In the genomic region with DNA sequence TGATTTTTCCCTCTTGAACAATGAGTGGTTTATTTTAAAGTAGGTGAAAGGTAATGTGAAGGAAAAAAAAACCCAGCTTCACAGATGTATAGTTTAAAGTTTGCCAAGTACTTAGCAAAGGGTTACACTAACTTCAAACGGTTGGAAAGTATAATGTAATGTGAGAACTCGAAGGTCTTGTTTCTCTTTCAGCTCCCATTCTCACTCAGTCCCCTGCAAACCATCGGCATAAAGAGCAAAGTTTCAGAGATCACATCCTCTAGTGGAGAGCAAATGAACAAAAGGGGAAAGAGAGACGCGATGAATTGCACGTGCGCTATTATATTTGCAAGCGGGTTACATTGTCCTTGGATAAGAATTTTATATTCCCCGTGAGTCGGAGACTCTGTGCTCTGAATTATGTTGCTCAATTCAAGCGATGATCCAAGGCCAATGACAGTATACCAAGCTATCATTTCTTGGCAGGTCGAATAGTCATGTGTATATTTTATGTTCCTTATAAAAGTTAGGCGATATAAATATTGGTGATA, we compare ENCODE assay signal across 1 cellular context.
A peak's percentile ranks its signal among the peaks of the same experiment; 100 is the strongest.
TF ChIP-seq lines count a peak whose summit lies in the region.

No MANE protein-coding gene starts in this region.

TF ChIP-seq in HepG2, 621 proteins besides CTCF, POLR2A, EP300 and RAD21 (continued from another document and continues in another):
- TF ChIP-seq, protein P1, sequence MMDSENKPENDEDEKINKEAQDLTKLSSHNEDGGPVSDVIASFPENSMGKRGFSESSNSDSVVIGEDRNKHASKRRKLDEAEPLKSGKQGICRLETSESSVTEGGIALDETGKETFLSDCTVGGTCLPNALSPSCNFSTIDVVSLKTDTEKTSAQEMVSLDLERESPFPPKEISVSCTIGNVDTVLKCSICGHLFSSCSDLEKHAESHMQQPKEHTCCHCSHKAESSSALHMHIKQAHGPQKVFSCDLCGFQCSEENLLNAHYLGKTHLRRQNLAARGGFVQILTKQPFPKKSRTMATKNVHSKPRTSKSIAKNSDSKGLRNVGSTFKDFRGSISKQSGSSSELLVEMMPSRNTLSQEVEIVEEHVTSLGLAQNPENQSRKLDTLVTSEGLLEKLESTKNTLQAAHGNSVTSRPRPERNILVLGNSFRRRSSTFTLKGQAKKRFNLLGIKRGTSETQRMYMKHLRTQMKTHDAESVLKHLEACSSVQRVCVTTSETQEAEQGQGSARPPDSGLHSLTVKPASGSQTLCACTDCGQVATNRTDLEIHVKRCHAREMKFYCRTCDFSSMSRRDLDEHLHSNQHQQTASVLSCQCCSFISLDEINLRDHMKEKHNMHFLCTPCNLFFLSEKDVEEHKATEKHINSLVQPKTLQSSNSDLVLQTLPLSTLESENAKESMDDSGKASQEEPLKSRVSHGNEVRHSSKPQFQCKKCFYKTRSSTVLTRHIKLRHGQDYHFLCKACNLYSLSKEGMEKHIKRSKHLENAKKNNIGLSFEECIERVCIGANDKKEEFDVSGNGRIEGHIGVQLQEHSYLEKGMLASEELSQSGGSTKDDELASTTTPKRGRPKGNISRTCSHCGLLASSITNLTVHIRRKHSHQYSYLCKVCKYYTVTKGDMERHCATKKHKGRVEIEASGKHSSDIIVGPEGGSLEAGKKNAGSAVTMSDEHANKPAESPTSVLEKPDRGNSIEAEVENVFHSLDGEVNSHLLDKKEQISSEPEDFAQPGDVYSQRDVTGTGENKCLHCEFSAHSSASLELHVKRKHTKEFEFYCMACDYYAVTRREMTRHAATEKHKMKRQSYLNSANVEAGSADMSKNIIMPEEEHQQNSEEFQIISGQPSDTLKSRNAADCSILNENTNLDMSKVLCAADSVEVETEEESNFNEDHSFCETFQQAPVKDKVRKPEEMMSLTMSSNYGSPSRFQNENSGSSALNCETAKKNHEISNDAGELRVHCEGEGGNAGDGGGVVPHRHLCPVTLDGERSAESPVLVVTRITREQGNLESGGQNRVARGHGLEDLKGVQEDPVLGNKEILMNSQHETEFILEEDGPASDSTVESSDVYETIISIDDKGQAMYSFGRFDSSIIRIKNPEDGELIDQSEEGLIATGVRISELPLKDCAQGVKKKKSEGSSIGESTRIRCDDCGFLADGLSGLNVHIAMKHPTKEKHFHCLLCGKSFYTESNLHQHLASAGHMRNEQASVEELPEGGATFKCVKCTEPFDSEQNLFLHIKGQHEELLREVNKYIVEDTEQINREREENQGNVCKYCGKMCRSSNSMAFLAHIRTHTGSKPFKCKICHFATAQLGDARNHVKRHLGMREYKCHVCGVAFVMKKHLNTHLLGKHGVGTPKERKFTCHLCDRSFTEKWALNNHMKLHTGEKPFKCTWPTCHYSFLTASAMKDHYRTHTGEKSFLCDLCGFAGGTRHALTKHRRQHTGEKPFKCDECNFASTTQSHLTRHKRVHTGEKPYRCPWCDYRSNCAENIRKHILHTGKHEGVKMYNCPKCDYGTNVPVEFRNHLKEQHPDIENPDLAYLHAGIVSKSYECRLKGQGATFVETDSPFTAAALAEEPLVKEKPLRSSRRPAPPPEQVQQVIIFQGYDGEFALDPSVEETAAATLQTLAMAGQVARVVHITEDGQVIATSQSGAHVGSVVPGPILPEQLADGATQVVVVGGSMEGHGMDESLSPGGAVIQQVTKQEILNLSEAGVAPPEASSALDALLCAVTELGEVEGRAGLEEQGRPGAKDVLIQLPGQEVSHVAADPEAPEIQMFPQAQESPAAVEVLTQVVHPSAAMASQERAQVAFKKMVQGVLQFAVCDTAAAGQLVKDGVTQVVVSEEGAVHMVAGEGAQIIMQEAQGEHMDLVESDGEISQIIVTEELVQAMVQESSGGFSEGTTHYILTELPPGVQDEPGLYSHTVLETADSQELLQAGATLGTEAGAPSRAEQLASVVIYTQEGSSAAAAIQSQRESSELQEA (CRISPR knock-in tag; IDR thresholded peaks at IDR 0.05; ENCODE audit: not compliant biosample characterization): no peak
- TF ChIP-seq SMAD3 (CRISPR knock-in tag; IDR thresholded peaks at IDR 0.05) (0 out of 2 replicates have a peak, but pooled peaks have one; percentile 53), ZNF225 (CRISPR knock-in tag; IDR thresholded peaks at IDR 0.05) (no peak), ZNF260 (CRISPR knock-in tag; IDR thresholded peaks at IDR 0.05; ENCODE audit: borderline replicate concordance, low read depth) (no peak), ZNF101 (CRISPR knock-in tag; IDR thresholded peaks at IDR 0.05; ENCODE audit: borderline replicate concordance, low read depth) (no peak), SALL2 (CRISPR knock-in tag; IDR thresholded peaks at IDR 0.05) (peak; percentile 37; the same call in 1 of the 2 replicates), ZBTB20 (CRISPR knock-in tag; IDR thresholded peaks at IDR 0.05; ENCODE audit: borderline replicate concordance, low read depth) (peak; percentile 96; the same call in 1 of the 2 replicates), ZNF530 (CRISPR knock-in tag; IDR thresholded peaks at IDR 0.05; ENCODE audit: low read depth) (no peak), FOXC1 (CRISPR knock-in tag; IDR thresholded peaks at IDR 0.05; ENCODE audit: borderline replicate concordance) (no peak), SIX4 (CRISPR knock-in tag; IDR thresholded peaks at IDR 0.05) (peak; percentile 98), ZNF768 (CRISPR knock-in tag; IDR thresholded peaks at IDR 0.05) (no peak), PLRG1 (conservative IDR thresholded peaks at IDR 0.05) (no peak), KDM5B (CRISPR knock-in tag; IDR thresholded peaks at IDR 0.05; ENCODE audit: borderline replicate concordance) (no peak)
- TF ChIP-seq, protein P2, sequence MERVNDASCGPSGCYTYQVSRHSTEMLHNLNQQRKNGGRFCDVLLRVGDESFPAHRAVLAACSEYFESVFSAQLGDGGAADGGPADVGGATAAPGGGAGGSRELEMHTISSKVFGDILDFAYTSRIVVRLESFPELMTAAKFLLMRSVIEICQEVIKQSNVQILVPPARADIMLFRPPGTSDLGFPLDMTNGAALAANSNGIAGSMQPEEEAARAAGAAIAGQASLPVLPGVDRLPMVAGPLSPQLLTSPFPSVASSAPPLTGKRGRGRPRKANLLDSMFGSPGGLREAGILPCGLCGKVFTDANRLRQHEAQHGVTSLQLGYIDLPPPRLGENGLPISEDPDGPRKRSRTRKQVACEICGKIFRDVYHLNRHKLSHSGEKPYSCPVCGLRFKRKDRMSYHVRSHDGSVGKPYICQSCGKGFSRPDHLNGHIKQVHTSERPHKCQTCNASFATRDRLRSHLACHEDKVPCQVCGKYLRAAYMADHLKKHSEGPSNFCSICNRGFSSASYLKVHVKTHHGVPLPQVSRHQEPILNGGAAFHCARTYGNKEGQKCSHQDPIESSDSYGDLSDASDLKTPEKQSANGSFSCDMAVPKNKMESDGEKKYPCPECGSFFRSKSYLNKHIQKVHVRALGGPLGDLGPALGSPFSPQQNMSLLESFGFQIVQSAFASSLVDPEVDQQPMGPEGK (CRISPR knock-in tag; IDR thresholded peaks at IDR 0.05): 0 out of 2 replicates have a peak, but pooled peaks have one; percentile 8
- TF ChIP-seq, protein P3, sequence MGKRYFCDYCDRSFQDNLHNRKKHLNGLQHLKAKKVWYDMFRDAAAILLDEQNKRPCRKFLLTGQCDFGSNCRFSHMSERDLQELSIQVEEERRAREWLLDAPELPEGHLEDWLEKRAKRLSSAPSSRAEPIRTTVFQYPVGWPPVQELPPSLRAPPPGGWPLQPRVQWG (CRISPR knock-in tag; IDR thresholded peaks at IDR 0.05; ENCODE audit: borderline replicate concordance, low read depth): no peak
- TF ChIP-seq, protein P4, sequence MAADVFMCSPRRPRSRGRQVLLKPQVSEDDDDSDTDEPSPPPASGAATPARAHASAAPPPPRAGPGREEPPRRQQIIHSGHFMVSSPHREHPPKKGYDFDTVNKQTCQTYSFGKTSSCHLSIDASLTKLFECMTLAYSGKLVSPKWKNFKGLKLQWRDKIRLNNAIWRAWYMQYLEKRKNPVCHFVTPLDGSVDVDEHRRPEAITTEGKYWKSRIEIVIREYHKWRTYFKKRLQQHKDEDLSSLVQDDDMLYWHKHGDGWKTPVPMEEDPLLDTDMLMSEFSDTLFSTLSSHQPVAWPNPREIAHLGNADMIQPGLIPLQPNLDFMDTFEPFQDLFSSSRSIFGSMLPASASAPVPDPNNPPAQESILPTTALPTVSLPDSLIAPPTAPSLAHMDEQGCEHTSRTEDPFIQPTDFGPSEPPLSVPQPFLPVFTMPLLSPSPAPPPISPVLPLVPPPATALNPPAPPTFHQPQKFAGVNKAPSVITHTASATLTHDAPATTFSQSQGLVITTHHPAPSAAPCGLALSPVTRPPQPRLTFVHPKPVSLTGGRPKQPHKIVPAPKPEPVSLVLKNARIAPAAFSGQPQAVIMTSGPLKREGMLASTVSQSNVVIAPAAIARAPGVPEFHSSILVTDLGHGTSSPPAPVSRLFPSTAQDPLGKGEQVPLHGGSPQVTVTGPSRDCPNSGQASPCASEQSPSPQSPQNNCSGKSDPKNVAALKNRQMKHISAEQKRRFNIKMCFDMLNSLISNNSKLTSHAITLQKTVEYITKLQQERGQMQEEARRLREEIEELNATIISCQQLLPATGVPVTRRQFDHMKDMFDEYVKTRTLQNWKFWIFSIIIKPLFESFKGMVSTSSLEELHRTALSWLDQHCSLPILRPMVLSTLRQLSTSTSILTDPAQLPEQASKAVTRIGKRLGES (CRISPR knock-in tag; IDR thresholded peaks at IDR 0.05; ENCODE audit: borderline replicate concordance): no peak
- TF ChIP-seq, protein P5, sequence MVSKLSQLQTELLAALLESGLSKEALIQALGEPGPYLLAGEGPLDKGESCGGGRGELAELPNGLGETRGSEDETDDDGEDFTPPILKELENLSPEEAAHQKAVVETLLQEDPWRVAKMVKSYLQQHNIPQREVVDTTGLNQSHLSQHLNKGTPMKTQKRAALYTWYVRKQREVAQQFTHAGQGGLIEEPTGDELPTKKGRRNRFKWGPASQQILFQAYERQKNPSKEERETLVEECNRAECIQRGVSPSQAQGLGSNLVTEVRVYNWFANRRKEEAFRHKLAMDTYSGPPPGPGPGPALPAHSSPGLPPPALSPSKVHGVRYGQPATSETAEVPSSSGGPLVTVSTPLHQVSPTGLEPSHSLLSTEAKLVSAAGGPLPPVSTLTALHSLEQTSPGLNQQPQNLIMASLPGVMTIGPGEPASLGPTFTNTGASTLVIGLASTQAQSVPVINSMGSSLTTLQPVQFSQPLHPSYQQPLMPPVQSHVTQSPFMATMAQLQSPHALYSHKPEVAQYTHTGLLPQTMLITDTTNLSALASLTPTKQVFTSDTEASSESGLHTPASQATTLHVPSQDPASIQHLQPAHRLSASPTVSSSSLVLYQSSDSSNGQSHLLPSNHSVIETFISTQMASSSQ (IDR thresholded peaks at IDR 0.05; ENCODE audit: low read depth): peak; percentile 89
- TF ChIP-seq, protein P5 (CRISPR knock-in tag; IDR thresholded peaks at IDR 0.05; ENCODE audit: borderline replicate concordance): peak; percentile 86; the same call in 1 of the 2 replicates
- TF ChIP-seq, protein P6, sequence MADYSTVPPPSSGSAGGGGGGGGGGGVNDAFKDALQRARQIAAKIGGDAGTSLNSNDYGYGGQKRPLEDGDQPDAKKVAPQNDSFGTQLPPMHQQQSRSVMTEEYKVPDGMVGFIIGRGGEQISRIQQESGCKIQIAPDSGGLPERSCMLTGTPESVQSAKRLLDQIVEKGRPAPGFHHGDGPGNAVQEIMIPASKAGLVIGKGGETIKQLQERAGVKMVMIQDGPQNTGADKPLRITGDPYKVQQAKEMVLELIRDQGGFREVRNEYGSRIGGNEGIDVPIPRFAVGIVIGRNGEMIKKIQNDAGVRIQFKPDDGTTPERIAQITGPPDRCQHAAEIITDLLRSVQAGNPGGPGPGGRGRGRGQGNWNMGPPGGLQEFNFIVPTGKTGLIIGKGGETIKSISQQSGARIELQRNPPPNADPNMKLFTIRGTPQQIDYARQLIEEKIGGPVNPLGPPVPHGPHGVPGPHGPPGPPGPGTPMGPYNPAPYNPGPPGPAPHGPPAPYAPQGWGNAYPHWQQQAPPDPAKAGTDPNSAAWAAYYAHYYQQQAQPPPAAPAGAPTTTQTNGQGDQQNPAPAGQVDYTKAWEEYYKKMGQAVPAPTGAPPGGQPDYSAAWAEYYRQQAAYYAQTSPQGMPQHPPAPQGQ (CRISPR knock-in tag; IDR thresholded peaks at IDR 0.05; ENCODE audit: borderline replicate concordance): no peak
- TF ChIP-seq, protein P7, sequence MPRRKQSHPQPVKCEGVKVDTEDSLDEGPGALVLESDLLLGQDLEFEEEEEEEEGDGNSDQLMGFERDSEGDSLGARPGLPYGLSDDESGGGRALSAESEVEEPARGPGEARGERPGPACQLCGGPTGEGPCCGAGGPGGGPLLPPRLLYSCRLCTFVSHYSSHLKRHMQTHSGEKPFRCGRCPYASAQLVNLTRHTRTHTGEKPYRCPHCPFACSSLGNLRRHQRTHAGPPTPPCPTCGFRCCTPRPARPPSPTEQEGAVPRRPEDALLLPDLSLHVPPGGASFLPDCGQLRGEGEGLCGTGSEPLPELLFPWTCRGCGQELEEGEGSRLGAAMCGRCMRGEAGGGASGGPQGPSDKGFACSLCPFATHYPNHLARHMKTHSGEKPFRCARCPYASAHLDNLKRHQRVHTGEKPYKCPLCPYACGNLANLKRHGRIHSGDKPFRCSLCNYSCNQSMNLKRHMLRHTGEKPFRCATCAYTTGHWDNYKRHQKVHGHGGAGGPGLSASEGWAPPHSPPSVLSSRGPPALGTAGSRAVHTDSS (CRISPR knock-in tag; conservative IDR thresholded peaks at IDR 0.05): no peak
